Comparison of ENCODE assay signal across 1 cellular context in the genomic region with DNA sequence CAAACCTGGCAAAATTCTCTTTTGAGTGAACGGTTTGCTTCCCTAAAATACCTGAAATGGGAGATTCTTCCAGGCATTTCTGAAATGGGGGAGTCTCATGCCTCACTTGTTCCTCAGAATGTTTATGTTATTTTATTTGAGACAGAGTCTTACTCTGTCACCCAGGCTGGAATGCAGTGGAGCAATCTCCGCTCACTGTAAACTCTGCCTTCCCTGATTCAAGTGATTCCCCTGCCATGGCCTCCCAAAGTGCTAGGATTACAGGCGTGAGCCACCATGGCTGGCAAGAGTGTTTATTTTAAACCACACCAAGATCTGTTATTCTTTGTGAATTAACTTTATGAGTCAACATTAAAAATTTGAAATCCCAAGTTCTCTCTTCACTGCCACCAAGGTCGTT.
TF ChIP-seq lines count a peak whose summit lies in the region.

No MANE protein-coding gene starts in this region.

TF ChIP-seq in GM23338, 12 proteins besides CTCF, POLR2A, EP300 and RAD21:
- TF ChIP-seq, protein P1, sequence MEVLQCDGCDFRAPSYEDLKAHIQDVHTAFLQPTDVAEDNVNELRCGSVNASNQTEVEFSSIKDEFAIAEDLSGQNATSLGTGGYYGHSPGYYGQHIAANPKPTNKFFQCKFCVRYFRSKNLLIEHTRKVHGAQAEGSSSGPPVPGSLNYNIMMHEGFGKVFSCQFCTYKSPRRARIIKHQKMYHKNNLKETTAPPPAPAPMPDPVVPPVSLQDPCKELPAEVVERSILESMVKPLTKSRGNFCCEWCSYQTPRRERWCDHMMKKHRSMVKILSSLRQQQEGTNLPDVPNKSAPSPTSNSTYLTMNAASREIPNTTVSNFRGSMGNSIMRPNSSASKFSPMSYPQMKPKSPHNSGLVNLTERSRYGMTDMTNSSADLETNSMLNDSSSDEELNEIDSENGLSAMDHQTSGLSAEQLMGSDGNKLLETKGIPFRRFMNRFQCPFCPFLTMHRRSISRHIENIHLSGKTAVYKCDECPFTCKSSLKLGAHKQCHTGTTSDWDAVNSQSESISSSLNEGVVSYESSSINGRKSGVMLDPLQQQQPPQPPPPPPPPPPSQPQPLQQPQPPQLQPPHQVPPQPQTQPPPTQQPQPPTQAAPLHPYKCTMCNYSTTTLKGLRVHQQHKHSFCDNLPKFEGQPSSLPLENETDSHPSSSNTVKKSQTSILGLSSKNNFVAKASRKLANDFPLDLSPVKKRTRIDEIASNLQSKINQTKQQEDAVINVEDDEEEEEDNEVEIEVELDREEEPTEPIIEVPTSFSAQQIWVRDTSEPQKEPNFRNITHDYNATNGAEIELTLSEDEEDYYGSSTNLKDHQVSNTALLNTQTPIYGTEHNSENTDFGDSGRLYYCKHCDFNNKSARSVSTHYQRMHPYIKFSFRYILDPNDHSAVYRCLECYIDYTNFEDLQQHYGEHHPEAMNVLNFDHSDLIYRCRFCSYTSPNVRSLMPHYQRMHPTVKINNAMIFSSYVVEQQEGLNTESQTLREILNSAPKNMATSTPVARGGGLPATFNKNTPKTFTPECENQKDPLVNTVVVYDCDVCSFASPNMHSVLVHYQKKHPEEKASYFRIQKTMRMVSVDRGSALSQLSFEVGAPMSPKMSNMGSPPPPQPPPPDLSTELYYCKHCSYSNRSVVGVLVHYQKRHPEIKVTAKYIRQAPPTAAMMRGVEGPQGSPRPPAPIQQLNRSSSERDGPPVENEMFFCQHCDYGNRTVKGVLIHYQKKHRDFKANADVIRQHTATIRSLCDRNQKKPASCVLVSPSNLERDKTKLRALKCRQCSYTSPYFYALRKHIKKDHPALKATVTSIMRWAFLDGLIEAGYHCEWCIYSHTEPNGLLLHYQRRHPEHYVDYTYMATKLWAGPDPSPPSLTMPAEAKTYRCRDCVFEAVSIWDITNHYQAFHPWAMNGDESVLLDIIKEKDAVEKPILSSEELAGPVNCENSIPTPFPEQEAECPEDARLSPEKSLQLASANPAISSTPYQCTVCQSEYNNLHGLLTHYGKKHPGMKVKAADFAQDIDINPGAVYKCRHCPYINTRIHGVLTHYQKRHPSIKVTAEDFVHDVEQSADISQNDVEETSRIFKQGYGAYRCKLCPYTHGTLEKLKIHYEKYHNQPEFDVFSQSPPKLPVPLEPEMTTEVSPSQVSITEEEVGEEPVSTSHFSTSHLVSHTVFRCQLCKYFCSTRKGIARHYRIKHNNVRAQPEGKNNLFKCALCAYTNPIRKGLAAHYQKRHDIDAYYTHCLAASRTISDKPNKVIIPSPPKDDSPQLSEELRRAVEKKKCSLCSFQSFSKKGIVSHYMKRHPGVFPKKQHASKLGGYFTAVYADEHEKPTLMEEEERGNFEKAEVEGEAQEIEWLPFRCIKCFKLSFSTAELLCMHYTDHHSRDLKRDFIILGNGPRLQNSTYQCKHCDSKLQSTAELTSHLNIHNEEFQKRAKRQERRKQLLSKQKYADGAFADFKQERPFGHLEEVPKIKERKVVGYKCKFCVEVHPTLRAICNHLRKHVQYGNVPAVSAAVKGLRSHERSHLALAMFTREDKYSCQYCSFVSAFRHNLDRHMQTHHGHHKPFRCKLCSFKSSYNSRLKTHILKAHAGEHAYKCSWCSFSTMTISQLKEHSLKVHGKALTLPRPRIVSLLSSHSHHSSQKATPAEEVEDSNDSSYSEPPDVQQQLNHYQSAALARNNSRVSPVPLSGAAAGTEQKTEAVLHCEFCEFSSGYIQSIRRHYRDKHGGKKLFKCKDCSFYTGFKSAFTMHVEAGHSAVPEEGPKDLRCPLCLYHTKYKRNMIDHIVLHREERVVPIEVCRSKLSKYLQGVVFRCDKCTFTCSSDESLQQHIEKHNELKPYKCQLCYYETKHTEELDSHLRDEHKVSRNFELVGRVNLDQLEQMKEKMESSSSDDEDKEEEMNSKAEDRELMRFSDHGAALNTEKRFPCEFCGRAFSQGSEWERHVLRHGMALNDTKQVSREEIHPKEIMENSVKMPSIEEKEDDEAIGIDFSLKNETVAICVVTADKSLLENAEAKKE (CRISPR knock-in tag; IDR thresholded peaks at IDR 0.05), result no peak
TF ChIP-seq in GM23338: peak in this region for 0.
